In genomic region chr1:84997667-84998600, GRCh38 we compare ENCODE assay signal across 8 cellular contexts. TPM values are rescaled to one million over a fixed set of nuclear protein-coding genes. Genes with fewer than 3 reads are reported as not detected.
DNase-seq lines count a peak whose midpoint lies in the region; ATAC-seq and TF ChIP-seq lines count a peak whose summit lies in the region.

No MANE protein-coding gene starts in this region.

- DNase-seq in Calu3 (no peak), A172 (ENCODE audit: low spot score) (no peak)
- DNase-seq in activated T-cell treated with anti-CD3 and anti-CD28 coated beads, Interleukin-2, amount 50 U/mL, for 24 hours, result peak; percentile 40

- TF ChIP-seq EP300 in gastroesophageal sphincter (IDR thresholded peaks at IDR 0.05), result no peak

- peak overlapping the region; percentile 96 for H3K4me3 Mint-ChIP-seq in Calu3 (ENCODE audit: low read depth, unreplicated experiment)
- peak overlapping the region; percentile 88 for H3K4me3 Mint-ChIP-seq in activated T-cell treated with anti-CD3 and anti-CD28 coated beads, Interleukin-2, amount 50 U/mL, for 24 hours

- peaks cover 13% of the 10 kb centered on the region for H3K27me3 Mint-ChIP-seq in Calu3 (ENCODE audit: unreplicated experiment)
- H3K27me3 Mint-ChIP-seq in activated T-cell treated with anti-CD3 and anti-CD28 coated beads, Interleukin-2, amount 50 U/mL, for 24 hours, result peaks cover 47% of the 10 kb centered on the region

- H3K27me3 ChIP-seq in gastroesophageal sphincter, result peaks cover 65% of the 10 kb centered on the region
- no peaks in the 10 kb centered on the region for H3K27me3 ChIP-seq in parathyroid adenoma (ENCODE audit: control insufficient read depth, insufficient read depth, low read length)

- TF ChIP-seq CTCF in Calu3 (IDR thresholded peaks at IDR 0.05; ENCODE audit: unreplicated experiment) (no peak), gastroesophageal sphincter (IDR thresholded peaks at IDR 0.05) (no peak), parathyroid adenoma (IDR thresholded peaks at IDR 0.05) (no peak)

- 3 to 4% methylated on average over 20 to 33 of the region's 58 CpGs for WGBS in gastroesophageal sphincter (ENCODE audit: low coverage in 1 of 2), 2 donors

- BruUV-seq in Calu3 (replicated peaks; lab: Mats Ljungman, UMichigan), result no TSS peak

- H3K9me3 Mint-ChIP-seq in Calu3 (ENCODE audit: low read depth, unreplicated experiment), result peaks cover 2% of the 10 kb centered on the region
- H3K9me3 Mint-ChIP-seq in activated T-cell treated with anti-CD3 and anti-CD28 coated beads, Interleukin-2, amount 50 U/mL, for 24 hours, result no peaks in the 10 kb centered on the region

- H3K4me3 ChIP-seq in gastroesophageal sphincter (peak overlapping the region; percentile 17 to 59), parathyroid adenoma (ENCODE audit: low read depth, low read length) (peak overlapping the region; percentile 68)

- H3K36me3 ChIP-seq in gastroesophageal sphincter (no peaks in the 10 kb centered on the region), parathyroid adenoma (ENCODE audit: control insufficient read depth, insufficient read depth, low read length) (no peaks in the 10 kb centered on the region)

- H3K27ac Mint-ChIP-seq in Calu3 (ENCODE audit: unreplicated experiment), result no peak overlapping the region
- peak overlapping the region; percentile 88 for H3K27ac Mint-ChIP-seq in activated T-cell treated with anti-CD3 and anti-CD28 coated beads, Interleukin-2, amount 50 U/mL, for 24 hours

- peaks cover 16% of the 10 kb centered on the region for H3K36me3 Mint-ChIP-seq in Calu3 (ENCODE audit: insufficient read depth, unreplicated experiment)
- H3K36me3 Mint-ChIP-seq in activated T-cell treated with anti-CD3 and anti-CD28 coated beads, Interleukin-2, amount 50 U/mL, for 24 hours (ENCODE audit: low read depth), result peaks cover 33% of the 10 kb centered on the region

- peak overlapping the region; percentile 83 for H2AFZ ChIP-seq in parathyroid adenoma

- CTCF ChIA-PET in Calu3 (lab: Charles Lee), result interaction anchor here (1.5 kb wide), 1 partner anchor 53 kb away, joined by 11 read pairs; no protein-coding TSS in a partner anchor

- no peak for TF ChIP-seq POLR2A in gastroesophageal sphincter (IDR thresholded peaks at IDR 0.05)

- no peak overlapping the region for H3K9ac ChIP-seq in parathyroid adenoma

- H3K4me1 ChIP-seq in gastroesophageal sphincter (peaks cover 3 to 26% (median 9%) of the 10 kb centered on the region in 3 donors), parathyroid adenoma (no peaks in the 10 kb centered on the region)

- H3K27ac ChIP-seq in gastroesophageal sphincter (peak overlapping the region in 1 of 4 donors; percentile 2), parathyroid adenoma (no peak overlapping the region)

- intact Hi-C loops in Calu3 (cut with micrococcal nuclease; ENCODE audit: unreplicated experiment), result no loop called here

- no peaks in the 10 kb centered on the region for H3K79me2 ChIP-seq in parathyroid adenoma

- ATAC-seq in HG02938 (IDR thresholded peaks at IDR 0.05; ENCODE audit: unreplicated experiment) (peak; percentile 3), gastroesophageal sphincter (no peak), GM21723 (IDR thresholded peaks at IDR 0.05; ENCODE audit: unreplicated experiment) (no peak), GM21390 (IDR thresholded peaks at IDR 0.05; ENCODE audit: unreplicated experiment) (no peak)

- H3K4me1 Mint-ChIP-seq in Calu3 (ENCODE audit: low read depth, unreplicated experiment), result peaks cover 18% of the 10 kb centered on the region
- H3K4me1 Mint-ChIP-seq in activated T-cell treated with anti-CD3 and anti-CD28 coated beads, Interleukin-2, amount 50 U/mL, for 24 hours (ENCODE audit: low read depth), result peaks cover 46% of the 10 kb centered on the region

- peak overlapping the region; percentile 89 for H3K4me2 ChIP-seq in parathyroid adenoma (ENCODE audit: low read length)

- no peaks in the 10 kb centered on the region for H3K9me3 ChIP-seq in gastroesophageal sphincter
- H3K9me3 ChIP-seq in parathyroid adenoma (ENCODE audit: control insufficient read depth, low read length), result no peaks in the 10 kb centered on the region

RNA-seq across cellular contexts. Expression of gene MCOLN2, which starts 1.0 kb away (rescaled TPM):
- total RNA-seq in Calu3 (2022) (12.2 and 12.6 TPM in 2 replicates), gastroesophageal sphincter (1 to 10 TPM in 1 of 4 donors, under 1 TPM in 3; 0.19 to 1.9 (median 0.69) TPM)
- 3.9 and 6.9 TPM in 2 replicates for total RNA-seq in A172 (2014; rRNA removed; shearing (Covaris generic))

RNA-seq across cellular contexts. Expression of gene MCOLN3, which starts 50.4 kb away (rescaled TPM):
- total RNA-seq in Calu3 (2022), result 12.4 and 14.1 TPM in 2 replicates
- total RNA-seq in gastroesophageal sphincter, result 1 to 10 TPM in 3 of 4 donors, under 1 TPM in 1; 0.52 to 3.2 (median 1.6) TPM
- 19.3 and 22.4 TPM in 2 replicates for total RNA-seq in A172 (2014; rRNA removed; shearing (Covaris generic))
